In the genomic region with DNA sequence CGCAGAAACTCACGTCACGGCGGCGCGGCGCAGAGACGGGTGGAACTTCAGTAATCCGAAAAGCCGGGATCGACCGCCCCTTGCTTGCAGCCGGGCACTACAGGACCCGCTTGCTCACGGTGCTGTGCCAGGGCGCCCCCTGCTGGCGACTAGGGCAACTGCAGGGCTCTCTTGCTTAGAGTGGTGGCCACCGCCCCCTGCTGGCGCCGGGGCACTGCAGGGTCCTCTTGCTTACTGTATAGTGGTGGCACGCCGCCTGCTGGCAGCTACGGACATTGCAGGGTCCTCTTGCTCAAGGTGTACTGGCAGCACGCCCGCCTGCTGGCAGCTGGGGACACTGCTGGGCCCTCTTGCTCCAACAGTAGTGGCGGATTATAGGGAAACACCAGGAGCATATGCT, we compare ENCODE assay signal across 7 cellular contexts. TPM values are rescaled to one million over a fixed set of nuclear protein-coding genes. Genes with fewer than 3 reads are reported as not detected.
DNase-seq lines count a peak whose midpoint lies in the region; ATAC-seq, FAIRE-seq and TF ChIP-seq lines count a peak whose summit lies in the region.
"Not testable (repeated sequence)": the region's sequence is repeated elsewhere in the genome, so short reads cannot be mapped to it uniquely, and the experiment has no call there.

No MANE protein-coding gene starts in this region.

- intact Hi-C loops in K562 (cut with micrococcal nuclease), result not testable (repeated sequence)

- not testable (repeated sequence) for ATAC-seq in K562

- not testable (repeated sequence) for H3K9me3 ChIP-seq in K562 (replicated peaks; ENCODE audit: control insufficient read depth, insufficient read depth, low read depth, low read length); cardiac muscle cell (ENCODE audit: low read depth); neutrophil

- DNase-seq in T-helper 2 cell, result peak in 4 of 5 experiments; percentile 54 to 70 (median 63)
- DNase-seq in activated CD8-positive, alpha-beta memory T cell treated with anti-CD3 and anti-CD28 coated beads, Interleukin-2, amount 50 U/mL, for 48 hours, result peak; percentile 92
- not testable (repeated sequence) for DNase-seq in K562 (ENCODE audit: extremely low read depth in 1 of 4, low spot score in 3 of 4); cardiac muscle cell (ENCODE audit: low read depth in 1 of 2, low spot score in 1 of 2)
- peak; percentile 27 to 37 (median 33) for DNase-seq in stimulated activated CD4-positive, alpha-beta T cell treated with anti-CD3 and anti-CD28 coated beads, TNF-alpha, amount 100 ng/mL, for 4 hours (ENCODE audit: low read depth in 3 of 3)

- TF ChIP-seq POLR2A in K562 (conservative IDR thresholded peaks at IDR 0.05), result not testable (repeated sequence)

- BruUV-seq in K562 (replicated peaks; lab: Mats Ljungman, UMichigan), result not testable (repeated sequence)

- not testable (repeated sequence) for H3K9ac ChIP-seq in K562 (ENCODE audit: insufficient read depth in 1 of 2, low read depth in 2 of 2, low read length in 2 of 2)

- POLR2A ChIA-PET in K562 (lab: Yijun Ruan, JAX), result not testable (repeated sequence)

- H3K36me3 ChIP-seq in K562 (ENCODE audit: control insufficient read depth, insufficient read depth, low read length); cardiac muscle cell; neutrophil: not testable (repeated sequence)

- H3K27ac ChIP-seq in K562 (ENCODE audit: extremely low read depth, low read depth, low read length); cardiac muscle cell; neutrophil: not testable (repeated sequence)

- in situ Hi-C loops in K562 (cut with MboI), result not testable (repeated sequence)

- not testable (repeated sequence) for H2AFZ ChIP-seq in K562 (ENCODE audit: low read depth, low read length)

- CTCF ChIA-PET in K562 (lab: Yijun Ruan, JAX; ENCODE audit: low intra/inter-chr PET ratio), result not testable (repeated sequence)

- peak in 1 of 2 experiments; percentile 55; a peak in 2 of 4 replicates for TF ChIP-seq RAD21 in K562 (CRISPR knock-in tag; conservative IDR thresholded peaks at IDR 0.05 in 1 of 2, IDR thresholded peaks at IDR 0.05 in 1 of 2)

- not testable (repeated sequence) for H3K4me1 ChIP-seq in K562 (replicated peaks in 1 of 2; ENCODE audit: control insufficient read depth in 2 of 2, insufficient read depth in 2 of 2, low read length in 2 of 2); cardiac muscle cell (ENCODE audit: low read depth); neutrophil (ENCODE audit: control insufficient read depth in 1 of 2, insufficient read depth in 1 of 2, low read depth in 1 of 2, low read length in 1 of 2)

- FAIRE-seq in K562 (lab: Jason Lieb, UNC), result not testable (repeated sequence)

- not testable (repeated sequence) for H3K9me1 ChIP-seq in K562 (ENCODE audit: control insufficient read depth, insufficient read depth, low read length)

- not testable (repeated sequence) for H3K4me2 ChIP-seq in K562 (ENCODE audit: insufficient read depth, low read length)

- not testable (repeated sequence) for H3K27me3 ChIP-seq in K562 (ENCODE audit: control insufficient read depth in 2 of 2, insufficient read depth in 2 of 2, low read length in 2 of 2); cardiac muscle cell; neutrophil

- WGBS in K562 (ENCODE audit: insufficient coverage, low coverage, missing lambda C conversion rate), result 32% methylated on average over 7 of the region's 26 CpGs

- not testable (repeated sequence) for H3K79me2 ChIP-seq in K562 (ENCODE audit: control insufficient read depth, insufficient read depth, low read length)

- not testable (repeated sequence) for TF ChIP-seq EP300 in K562 (IDR thresholded peaks at IDR 0.05; ENCODE audit: low read length)

- H4K20me1 ChIP-seq in K562 (replicated peaks; ENCODE audit: control insufficient read depth, insufficient read depth, low read length), result not testable (repeated sequence)

- peak; percentile 45; the same call in 1 of the 2 replicates for TF ChIP-seq CTCF in GM12875 (IDR thresholded peaks at IDR 0.05; ENCODE audit: borderline replicate concordance, insufficient read depth, low read depth, low read length)
- peak; percentile 32 to 65 (median 50); a peak in 4 of 6 replicates for TF ChIP-seq CTCF in K562 (IDR thresholded peaks at IDR 0.05 in 2 of 3, conservative IDR thresholded peaks at IDR 0.05 in 1 of 3; ENCODE audit: insufficient read depth in 2 of 3, low read depth in 1 of 3, low read length in 3 of 3)
- peak; percentile 14 for TF ChIP-seq CTCF in cardiac muscle cell (IDR thresholded peaks at IDR 0.05; ENCODE audit: low read depth, low read length)
- TF ChIP-seq CTCF in neutrophil (IDR thresholded peaks at IDR 0.05), result peak; percentile 59

- not testable (repeated sequence) for H3K4me3 ChIP-seq in GM12875 (ENCODE audit: low read depth, low read length); K562; cardiac muscle cell; neutrophil (ENCODE audit: low read depth in 1 of 2, low read length in 1 of 2)

TF ChIP-seq in K562, 482 proteins besides CTCF, POLR2A, EP300 and RAD21 (continues in another document):
- peak; percentile 35 for TF ChIP-seq CTCFL (IDR thresholded peaks at IDR 0.05; ENCODE audit: borderline replicate concordance, insufficient read depth, low read depth, low read length, poor library complexity, severe bottlenecking)
- TF ChIP-seq SMC3 (conservative IDR thresholded peaks at IDR 0.05; ENCODE audit: insufficient read depth, low read depth, low read length), result peak; percentile 26; the same call in 1 of the 2 replicates
- TF ChIP-seq TFAP4 (CRISPR knock-in tag; IDR thresholded peaks at IDR 0.05; ENCODE audit: borderline replicate concordance), result peak; percentile 33; the same call in 1 of the 2 replicates
- TF ChIP-seq, protein P1, sequence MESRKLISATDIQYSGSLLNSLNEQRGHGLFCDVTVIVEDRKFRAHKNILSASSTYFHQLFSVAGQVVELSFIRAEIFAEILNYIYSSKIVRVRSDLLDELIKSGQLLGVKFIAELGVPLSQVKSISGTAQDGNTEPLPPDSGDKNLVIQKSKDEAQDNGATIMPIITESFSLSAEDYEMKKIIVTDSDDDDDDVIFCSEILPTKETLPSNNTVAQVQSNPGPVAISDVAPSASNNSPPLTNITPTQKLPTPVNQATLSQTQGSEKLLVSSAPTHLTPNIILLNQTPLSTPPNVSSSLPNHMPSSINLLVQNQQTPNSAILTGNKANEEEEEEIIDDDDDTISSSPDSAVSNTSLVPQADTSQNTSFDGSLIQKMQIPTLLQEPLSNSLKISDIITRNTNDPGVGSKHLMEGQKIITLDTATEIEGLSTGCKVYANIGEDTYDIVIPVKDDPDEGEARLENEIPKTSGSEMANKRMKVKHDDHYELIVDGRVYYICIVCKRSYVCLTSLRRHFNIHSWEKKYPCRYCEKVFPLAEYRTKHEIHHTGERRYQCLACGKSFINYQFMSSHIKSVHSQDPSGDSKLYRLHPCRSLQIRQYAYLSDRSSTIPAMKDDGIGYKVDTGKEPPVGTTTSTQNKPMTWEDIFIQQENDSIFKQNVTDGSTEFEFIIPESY (CRISPR knock-in tag; IDR thresholded peaks at IDR 0.05), result peak; percentile 67; the same call in 1 of the 2 replicates
- TF ChIP-seq SP1 (CRISPR knock-in tag; IDR thresholded peaks at IDR 0.05), result 0 out of 2 replicates have a peak, but pooled peaks have one; percentile 20

RNA-seq across cellular contexts. Expression of gene WASHC1, which starts 18.1 kb away (rescaled TPM):
- total RNA-seq in K562 (2011; cell fraction: chromatin; rRNA removed; ENCODE audit: low replicate concordance), result 18.1 and 52.3 TPM in 2 replicates
- 34.5 and 35.7 TPM in 2 replicates for total RNA-seq in K562 (2011; cell fraction: nucleolus; rRNA removed)
- total RNA-seq in K562 (2011; cell fraction: nucleoplasm; rRNA removed), result 25.3 and 28.1 TPM in 2 replicates
- total RNA-seq in K562 (2014; rRNA removed) (15.3 and 22.0 TPM in 2 replicates), K562 (2014; rRNA removed; fragmentation: Illumina TruSeq; extraction: Trizol) (2.9 and 4.6 TPM in 2 replicates), K562 (2015; rRNA removed; fragmentation: Illumina TruSeq; extraction: Trizol) (11.0 and 12.1 TPM in 2 replicates), K562 (2021) (22.0 and 25.6 TPM in 2 replicates), cardiac muscle cell (14.7 and 16.6 TPM in 2 replicates)
- polyA plus RNA-seq in K562 (2011; rRNA removed) (13.7 and 23.0 TPM in 2 replicates), K562 (2014; fragmentation: Illumina TruSeq; extraction: Trizol) (7.9 and 12.1 TPM in 2 replicates), K562 (2014; fragmentation: Nextera tagmentation; extraction: Ambion mirVana) (under 1 TPM; 0.21 to 0.62 TPM), K562 (2014; rRNA removed) (22.1 and 27.3 TPM in 2 replicates), cardiac muscle cell (15.7 and 17.5 TPM in 2 replicates)
- 9.4 and 12.7 TPM in 2 replicates for polyA plus RNA-seq in K562 (2011; cell fraction: cytosol; rRNA removed)
- 122 and 206 TPM in 2 replicates for polyA plus RNA-seq in K562 (2011; cell fraction: nucleus; rRNA removed)
- 16.0 and 34.1 TPM in 2 replicates for polyA plus RNA-seq in K562 (2012)
- 3.5 and 4.1 TPM in 2 replicates for polyA minus RNA-seq in K562 (2011; rRNA and poly(A)+ RNA removed)
- 4.6 and 5.3 TPM in 2 replicates for polyA minus RNA-seq in K562 (2011; cell fraction: cytosol; rRNA and poly(A)+ RNA removed)
- 11.4 and 13.6 TPM in 2 replicates for polyA minus RNA-seq in K562 (2011; cell fraction: nucleus; rRNA and poly(A)+ RNA removed)
